ENCODE assay signal across 6 cellular contexts in the genomic region with DNA sequence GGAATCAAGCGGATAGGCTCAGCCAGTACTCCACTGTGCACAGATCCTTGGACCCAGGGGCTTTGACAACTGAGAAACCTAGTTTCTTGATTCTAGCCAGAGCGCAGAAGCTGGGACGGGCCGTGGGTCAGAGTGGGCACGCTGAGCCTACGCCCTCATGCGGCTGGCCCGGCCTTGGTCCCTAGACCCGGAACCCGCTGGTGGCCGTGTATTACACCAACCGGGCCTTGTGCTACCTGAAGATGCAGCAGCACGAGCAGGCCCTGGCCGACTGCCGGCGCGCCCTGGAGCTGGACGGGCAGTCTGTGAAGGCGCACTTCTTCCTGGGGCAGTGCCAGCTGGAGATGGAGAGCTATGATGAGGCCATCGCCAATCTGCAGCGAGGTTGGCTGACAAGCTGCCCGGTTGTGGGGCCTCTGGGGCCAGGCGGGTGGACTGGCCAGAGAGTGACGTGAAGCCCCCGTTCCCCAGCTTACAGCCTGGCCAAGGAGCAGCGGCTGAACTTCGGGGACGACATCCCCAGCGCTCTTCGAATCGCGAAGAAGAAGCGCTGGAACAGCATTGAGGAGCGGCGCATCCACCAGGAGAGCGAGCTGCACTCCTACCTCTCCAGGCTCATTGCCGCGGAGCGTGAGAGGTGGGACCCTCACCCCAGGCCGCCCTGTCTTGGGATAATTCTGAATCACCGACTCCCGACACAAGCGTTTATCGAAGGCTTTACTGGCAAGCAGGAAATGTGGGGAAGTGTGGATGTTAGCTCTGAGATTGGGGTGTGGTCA. TPM values are rescaled to one million over a fixed set of nuclear protein-coding genes. Genes with fewer than 3 reads are reported as not detected.
A peak's percentile ranks its signal among the peaks of the same experiment; 100 is the strongest.
DNase-seq lines count a peak whose midpoint lies in the region; ATAC-seq lines count a peak whose summit lies in the region.

No MANE protein-coding gene starts in this region.

- peaks cover 19% of the 10 kb centered on the region for H3K79me1 ChIP-seq in mesenchymal stem cell (replicated peaks; ENCODE audit: low read length, poor library complexity, severe bottlenecking)

- peaks cover 5% of the 10 kb centered on the region for H3K27me3 Mint-ChIP-seq in activated T-cell treated with anti-CD3 and anti-CD28 coated beads, Interleukin-2, amount 50 U/mL, for 4 hours (ENCODE audit: low read depth)
- H3K27me3 Mint-ChIP-seq in activated naive CD8-positive, alpha-beta T cell = no peaks in the 10 kb centered on the region

- WGBS in mesenchymal stem cell = 59% methylated on average over 44 of the region's 44 CpGs

- peak overlapping the region; percentile 6 for H3K27ac Mint-ChIP-seq in activated naive CD8-positive, alpha-beta T cell

- H3K4me3 Mint-ChIP-seq in activated T-cell treated with anti-CD3 and anti-CD28 coated beads, Interleukin-2, amount 50 U/mL, for 4 hours = peak overlapping the region; percentile 83
- peak overlapping the region; percentile 86 for H3K4me3 Mint-ChIP-seq in activated naive CD8-positive, alpha-beta T cell

- peak overlapping the region; percentile 59 for H3K27ac ChIP-seq in mesenchymal stem cell (ENCODE audit: low read length, poor library complexity, severe bottlenecking)

- H3K4me3 ChIP-seq in mesenchymal stem cell (ENCODE audit: insufficient read depth in 1 of 2, low read depth in 1 of 2, low read length in 2 of 2) = peak overlapping the region; percentile 80 to 93

- H3K4me1 Mint-ChIP-seq in activated T-cell treated with anti-CD3 and anti-CD28 coated beads, Interleukin-2, amount 50 U/mL, for 4 hours (ENCODE audit: low read depth) = peaks cover 20% of the 10 kb centered on the region
- peaks cover 15% of the 10 kb centered on the region for H3K4me1 Mint-ChIP-seq in activated naive CD8-positive, alpha-beta T cell (ENCODE audit: low read depth)

- no peaks in the 10 kb centered on the region for H3K27me3 ChIP-seq in mesenchymal stem cell (ENCODE audit: control insufficient read depth in 1 of 2, insufficient read depth in 1 of 2, low read length in 2 of 2)

- H3K9me3 ChIP-seq in mesenchymal stem cell (ENCODE audit: control insufficient read depth, low read length) = no peaks in the 10 kb centered on the region

- H3K14ac ChIP-seq in mesenchymal stem cell (ENCODE audit: low read length in 2 of 2) = peak overlapping the region in 1 of 2 experiments; percentile 88

- H4K8ac ChIP-seq in mesenchymal stem cell (ENCODE audit: low read length) = no peak overlapping the region

- no peak overlapping the region for H4K91ac ChIP-seq in mesenchymal stem cell (ENCODE audit: low read length)

- DNase-seq in activated T-cell treated with anti-CD3 and anti-CD28 coated beads, Interleukin-2, amount 50 U/mL, for 4 hours = no peak
- DNase-seq in activated T-cell treated with anti-CD3 and anti-CD28 coated beads, Interleukin-2, amount 50 U/mL, for 1 hour = no peak
- DNase-seq in mesenchymal stem cell (peak; percentile 58), cortex of kidney (lab: John Stamatoyannopoulos, UW) (no peak)

- peak overlapping the region; percentile 3 for H2AFZ ChIP-seq in mesenchymal stem cell (ENCODE audit: low read depth, low read length)

- peaks cover 70% of the 10 kb centered on the region for H3K4me1 ChIP-seq in mesenchymal stem cell (ENCODE audit: control insufficient read depth, insufficient read depth, low read depth, low read length)

- H3K4ac ChIP-seq in mesenchymal stem cell (ENCODE audit: low read depth in 1 of 2, low read length in 2 of 2) = peak overlapping the region; percentile 33 to 91

- H2BK120ac ChIP-seq in mesenchymal stem cell (ENCODE audit: low read depth, low read length) = peak overlapping the region; percentile 15

- H3K36me3 ChIP-seq in mesenchymal stem cell (ENCODE audit: control insufficient read depth in 1 of 2, insufficient read depth in 2 of 2, low read depth in 1 of 2, low read length in 2 of 2) = peaks cover 29 to 64% of the 10 kb centered on the region in 2 experiments

- no peak overlapping the region for H3K18ac ChIP-seq in mesenchymal stem cell (ENCODE audit: low read depth in 1 of 2, low read length in 2 of 2)

- H2BK15ac ChIP-seq in mesenchymal stem cell (ENCODE audit: low read depth, poor library complexity, severe bottlenecking) = no peak overlapping the region

- ATAC-seq in activated T-cell treated with anti-CD3 and anti-CD28 coated beads, Interleukin-2, amount 50 U/mL, for 4 hours = no peak
- ATAC-seq in GM18858 (IDR thresholded peaks at IDR 0.05; ENCODE audit: unreplicated experiment) = no peak

- no peak overlapping the region for H2BK5ac ChIP-seq in mesenchymal stem cell (ENCODE audit: low read depth, low read length, poor library complexity, severe bottlenecking)

- peak overlapping the region; percentile 83 for H3K4me2 ChIP-seq in mesenchymal stem cell (ENCODE audit: low read length, poor library complexity, severe bottlenecking)

- H2AK5ac ChIP-seq in mesenchymal stem cell (ENCODE audit: low read length, severe bottlenecking) = no peak overlapping the region

- H2BK12ac ChIP-seq in mesenchymal stem cell (ENCODE audit: low read length in 2 of 2) = peak overlapping the region in 1 of 2 experiments; percentile 31

- peak overlapping the region; percentile 94 for H3K9ac ChIP-seq in mesenchymal stem cell (ENCODE audit: low read length)

- H3K23ac ChIP-seq in mesenchymal stem cell (ENCODE audit: low read length in 2 of 2) = peak overlapping the region in 1 of 2 experiments; percentile 85

- peaks cover 11% of the 10 kb centered on the region for H3K36me3 Mint-ChIP-seq in activated T-cell treated with anti-CD3 and anti-CD28 coated beads, Interleukin-2, amount 50 U/mL, for 4 hours (ENCODE audit: insufficient read depth)
- H3K36me3 Mint-ChIP-seq in activated naive CD8-positive, alpha-beta T cell = peaks cover 2% of the 10 kb centered on the region

- no peaks in the 10 kb centered on the region for H3K9me3 Mint-ChIP-seq in activated T-cell treated with anti-CD3 and anti-CD28 coated beads, Interleukin-2, amount 50 U/mL, for 4 hours
- no peaks in the 10 kb centered on the region for H3K9me3 Mint-ChIP-seq in activated naive CD8-positive, alpha-beta T cell (ENCODE audit: low read depth)

RNA-seq across cellular contexts. Expression of gene STUB1, which starts 0.9 kb away (rescaled TPM):
- total RNA-seq in activated T-cell treated with anti-CD3 and anti-CD28 coated beads, Interleukin-2, amount 50 U/mL, for 4 hours = 100 to 1,000 TPM; 117 to 136 (median 127) TPM
- 116 TPM for polyA plus RNA-seq in mesenchymal stem cell (2013, experiment 1 of 2)
- polyA plus RNA-seq in mesenchymal stem cell (2013, experiment 2 of 2) = 121 TPM

RNA-seq across cellular contexts. Expression of gene JMJD8, which starts 3.0 kb away (rescaled TPM):
- total RNA-seq in activated T-cell treated with anti-CD3 and anti-CD28 coated beads, Interleukin-2, amount 50 U/mL, for 4 hours = 10 to 100 TPM; 77.0 to 90.4 (median 88.7) TPM
- 51.4 TPM for polyA plus RNA-seq in mesenchymal stem cell (2013, experiment 1 of 2)
- 50.3 TPM for polyA plus RNA-seq in mesenchymal stem cell (2013, experiment 2 of 2)

RNA-seq across cellular contexts. Expression of gene RHBDL1, which starts 5.7 kb away (rescaled TPM):
- total RNA-seq in activated T-cell treated with anti-CD3 and anti-CD28 coated beads, Interleukin-2, amount 50 U/mL, for 4 hours = under 1 TPM; 0.52 to 0.71 (median 0.53) TPM
- 1.5 TPM for polyA plus RNA-seq in mesenchymal stem cell (2013, experiment 1 of 2)
- 1.3 TPM for polyA plus RNA-seq in mesenchymal stem cell (2013, experiment 2 of 2)

RNA-seq across cellular contexts. Expression of gene WDR24, which starts 9.0 kb away (rescaled TPM):
- total RNA-seq in activated T-cell treated with anti-CD3 and anti-CD28 coated beads, Interleukin-2, amount 50 U/mL, for 4 hours = 10 to 100 TPM; 28.2 to 32.4 (median 29.1) TPM
- 6.3 TPM for polyA plus RNA-seq in mesenchymal stem cell (2013, experiment 1 of 2)
- 6.4 TPM for polyA plus RNA-seq in mesenchymal stem cell (2013, experiment 2 of 2)

RNA-seq across cellular contexts. Expression of gene RHOT2, which starts 13.2 kb away (rescaled TPM):
- total RNA-seq in activated T-cell treated with anti-CD3 and anti-CD28 coated beads, Interleukin-2, amount 50 U/mL, for 4 hours = 100 to 1,000 TPM; 212 to 215 (median 212) TPM
- 61.9 TPM for polyA plus RNA-seq in mesenchymal stem cell (2013, experiment 1 of 2)
- 56.8 TPM for polyA plus RNA-seq in mesenchymal stem cell (2013, experiment 2 of 2)
